Comparison of ENCODE assay signal across 11 cellular contexts in the genomic region with DNA sequence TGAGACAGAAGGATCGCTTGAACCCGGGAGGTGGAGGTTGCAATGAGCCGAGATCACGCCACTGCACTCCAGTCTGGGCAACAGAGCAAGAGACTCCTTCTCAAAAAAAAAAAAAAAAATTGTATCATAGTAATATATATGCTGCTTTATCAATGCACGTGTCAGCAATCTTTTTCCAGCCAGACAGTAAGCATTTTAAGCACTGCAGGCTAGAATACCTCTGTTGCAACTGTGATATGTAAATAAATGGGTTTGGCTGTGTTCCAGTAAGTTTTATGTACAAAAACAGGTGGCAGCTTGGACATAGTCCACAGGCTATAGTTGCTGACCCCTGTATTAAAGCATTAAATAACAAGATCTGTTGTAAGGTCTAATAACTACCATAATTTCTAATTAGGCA.
DNase-seq lines count a peak whose midpoint lies in the region; ATAC-seq and TF ChIP-seq lines count a peak whose summit lies in the region.
"Had no signal": no experiment of that assay in that cellular context is flagged by ENCODE, and none has a peak within 500 bp of the region (broad histone marks: within the 10 kb centered on the region; RNA-seq: fewer than 3 reads in every experiment).

No MANE protein-coding gene starts in this region.

- no peak overlapping the region for H3K27ac ChIP-seq in vagina
- H3K27ac ChIP-seq: gastroesophageal sphincter had no signal

- no peak for TF ChIP-seq CTCF in vagina (IDR thresholded peaks at IDR 0.05)

- no peaks in the 10 kb centered on the region for H3K36me3 ChIP-seq in vagina
- H3K36me3 ChIP-seq: gastroesophageal sphincter had no signal

- H3K4me1 Mint-ChIP-seq in activated T-helper 1 cell treated with anti-CD3 and anti-CD28 coated beads, Interleukin-12 subunit alpha, Interleukin-12 subunit beta, Interleukin-2, Interleukin-4 antibody, amounts not matched to agents 30 ng/mL and 10 ng/mL and 1 ng/mL, durations not matched to agents 14 hours and 24 hours and 36 hours (ENCODE audit: low read depth) = peaks cover 40% of the 10 kb centered on the region

- peak; percentile 64 for DNase-seq in NCI-H345 treated with DMSO at 0.1 percent for 48 hours (lab: John Stamatoyannopoulos, UW; ENCODE audit: unreplicated experiment)
- DNase-seq in lung microvascular endothelial cell (ENCODE audit: low read depth in 2 of 2) = peak; percentile 39 to 64
- DNase-seq in activated CD4-positive, alpha-beta T cell treated with anti-CD3 and anti-CD28 coated beads for 1 hour = no peak
- DNase-seq in activated T-helper 1 cell treated with anti-CD3 and anti-CD28 coated beads, Interleukin-12 subunit alpha, Interleukin-12 subunit beta, Interleukin-2, Interleukin-4 antibody, amounts not matched to agents 30 ng/mL and 10 ng/mL and 1 ng/mL, durations not matched to agents 14 hours and 24 hours and 36 hours (ENCODE audit: low spot score) = no peak
- no peak for DNase-seq in vagina (ENCODE audit: extremely low spot score in 2 of 2)
- no peak for DNase-seq in NCI-H187 treated with DMSO at 0.1 percent for 48 hours (lab: John Stamatoyannopoulos, UW)
- DNase-seq: IMR-90 had no signal

- peaks cover 9% of the 10 kb centered on the region for H3K36me3 Mint-ChIP-seq in activated T-helper 1 cell treated with anti-CD3 and anti-CD28 coated beads, Interleukin-12 subunit alpha, Interleukin-12 subunit beta, Interleukin-2, Interleukin-4 antibody, amounts not matched to agents 30 ng/mL and 10 ng/mL and 1 ng/mL, durations not matched to agents 14 hours and 24 hours and 36 hours (ENCODE audit: low read depth)

- ATAC-seq in GM18907 (IDR thresholded peaks at IDR 0.05; ENCODE audit: unreplicated experiment) = peak; percentile 53
- ATAC-seq in HG02798 (IDR thresholded peaks at IDR 0.05; ENCODE audit: poor library complexity, unreplicated experiment) = peak; percentile 52
- ATAC-seq: gastroesophageal sphincter had no signal

- no peaks in the 10 kb centered on the region for H3K27me3 Mint-ChIP-seq in activated T-helper 1 cell treated with anti-CD3 and anti-CD28 coated beads, Interleukin-12 subunit alpha, Interleukin-12 subunit beta, Interleukin-2, Interleukin-4 antibody, amounts not matched to agents 30 ng/mL and 10 ng/mL and 1 ng/mL, durations not matched to agents 14 hours and 24 hours and 36 hours (ENCODE audit: insufficient read depth)

- H3K27me3 ChIP-seq in vagina = no peaks in the 10 kb centered on the region
- H3K27me3 ChIP-seq: gastroesophageal sphincter had no signal

- TF ChIP-seq POLR2A in vagina (IDR thresholded peaks at IDR 0.05) = no peak

- H3K9me3 ChIP-seq in vagina = no peaks in the 10 kb centered on the region
- H3K9me3 ChIP-seq: gastroesophageal sphincter had no signal

- intact Hi-C loops in activated T-helper 1 cell treated with anti-CD3 and anti-CD28 coated beads, Interleukin-12 subunit alpha, Interleukin-12 subunit beta, Interleukin-2, Interleukin-4 antibody, amounts not matched to agents 30 ng/mL and 10 ng/mL and 1 ng/mL, durations not matched to agents 14 hours and 24 hours and 36 hours (cut with micrococcal nuclease) = loop anchor here (2.0 kb wide), 1 partner anchor 20 kb away; no protein-coding TSS in a partner anchor
- intact Hi-C loops in vagina (cut with DNase I) = loop anchor here (10.0 kb wide), 1 partner anchor 158 kb away; a partner anchor contains a TSS

- no peaks in the 10 kb centered on the region for H3K9me3 Mint-ChIP-seq in activated T-helper 1 cell treated with anti-CD3 and anti-CD28 coated beads, Interleukin-12 subunit alpha, Interleukin-12 subunit beta, Interleukin-2, Interleukin-4 antibody, amounts not matched to agents 30 ng/mL and 10 ng/mL and 1 ng/mL, durations not matched to agents 14 hours and 24 hours and 36 hours

- H3K4me1 ChIP-seq in vagina = peaks cover 60% of the 10 kb centered on the region

- no peak overlapping the region for H3K4me3 ChIP-seq in vagina
- H3K4me3 ChIP-seq: gastroesophageal sphincter had no signal

- no peak overlapping the region for H3K4me3 Mint-ChIP-seq in activated T-helper 1 cell treated with anti-CD3 and anti-CD28 coated beads, Interleukin-12 subunit alpha, Interleukin-12 subunit beta, Interleukin-2, Interleukin-4 antibody, amounts not matched to agents 30 ng/mL and 10 ng/mL and 1 ng/mL, durations not matched to agents 14 hours and 24 hours and 36 hours
- H3K4me3 Mint-ChIP-seq: neural crest cell had no signal

- H3K27ac Mint-ChIP-seq in activated T-helper 1 cell treated with anti-CD3 and anti-CD28 coated beads, Interleukin-12 subunit alpha, Interleukin-12 subunit beta, Interleukin-2, Interleukin-4 antibody, amounts not matched to agents 30 ng/mL and 10 ng/mL and 1 ng/mL, durations not matched to agents 14 hours and 24 hours and 36 hours = no peak overlapping the region

Comparison
In these comparisons a context has a peak if more than half of its experiments do, and no peak if none do; other contexts are left out.
1. DNase-seq: peak in NCI-H345 treated with DMSO at 0.1 percent for 48 hours (single experiment) and lung microvascular endothelial cell (2 of 2); none in activated CD4-positive, alpha-beta T cell treated with anti-CD3 and anti-CD28 coated beads for 1 hour (single experiment), activated T-helper 1 cell treated with anti-CD3 and anti-CD28 coated beads, Interleukin-12 subunit alpha, Interleukin-12 subunit beta, Interleukin-2, Interleukin-4 antibody, amounts not matched to agents 30 ng/mL and 10 ng/mL and 1 ng/mL, durations not matched to agents 14 hours and 24 hours and 36 hours (single experiment), vagina (0 of 2) and NCI-H187 treated with DMSO at 0.1 percent for 48 hours (single experiment).